Comparison of ENCODE assay signal across 34 cellular contexts in the genomic region with DNA sequence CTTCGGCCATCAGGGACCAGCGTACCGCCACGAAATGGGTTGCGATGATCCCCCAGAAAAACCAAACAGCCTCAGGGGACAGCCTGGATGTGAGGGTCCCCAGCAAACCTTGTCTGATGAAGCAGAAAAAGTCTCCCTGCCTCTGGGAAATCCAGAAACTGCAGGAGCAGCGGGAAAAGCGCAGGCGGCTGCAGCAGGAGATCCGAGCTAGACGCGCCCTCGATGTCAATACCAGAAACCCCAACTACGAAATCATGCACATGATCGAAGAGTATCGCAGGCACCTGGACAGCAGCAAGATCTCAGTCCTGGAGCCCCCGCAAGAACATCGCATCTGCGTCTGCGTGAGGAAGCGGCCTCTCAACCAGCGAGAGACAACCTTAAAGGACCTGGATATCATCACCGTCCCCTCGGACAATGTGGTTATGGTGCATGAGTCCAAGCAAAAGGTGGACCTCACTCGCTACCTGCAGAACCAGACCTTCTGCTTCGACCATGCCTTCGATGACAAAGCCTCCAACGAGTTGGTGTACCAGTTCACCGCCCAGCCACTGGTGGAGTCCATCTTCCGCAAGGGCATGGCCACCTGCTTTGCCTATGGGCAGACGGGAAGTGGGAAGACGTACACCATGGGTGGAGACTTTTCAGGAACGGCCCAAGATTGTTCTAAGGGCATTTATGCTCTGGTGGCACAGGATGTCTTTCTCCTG. TPM values are rescaled to one million over a fixed set of nuclear protein-coding genes. Genes with fewer than 3 reads are reported as not detected.
"Had no signal": no experiment of that assay in that cellular context is flagged by ENCODE, and none has a peak within 500 bp of the region (broad histone marks: within the 10 kb centered on the region; RNA-seq: fewer than 3 reads in every experiment).

No MANE protein-coding gene starts in this region.

- H3K4me1 Mint-ChIP-seq: memory B cell had no signal

- H3K9me3 ChIP-seq: colonic mucosa, esophagus squamous epithelium, gastrocnemius medialis had no signal

- H3K36me3 ChIP-seq: colonic mucosa, esophagus squamous epithelium, gastrocnemius medialis, heart right ventricle, left lung had no signal

- FAIRE-seq: endometrium, islet of Langerhans, keratinocyte had no signal

- ATAC-seq: effector memory CD8-positive, alpha-beta T cell; esophagus mucosa; gastrocnemius medialis; heart right ventricle; left cardiac atrium; left lung; left ventricle myocardium superior had no signal

- H3K27me3 ChIP-seq: colonic mucosa, esophagus squamous epithelium, gastrocnemius medialis, heart right ventricle, left lung had no signal

- H3K27me3 Mint-ChIP-seq: dendritic cell treated with granulocyte-macrophage colony-stimulating factor and Interleukin-4, amounts not matched to agents 40 ng/mL and 50 ng/mL, for 4 days; effector memory CD8-positive, alpha-beta T cell; memory B cell had no signal

- H3K4me3 ChIP-seq: colonic mucosa, esophagus squamous epithelium, gastrocnemius medialis, heart right ventricle, left lung, lung had no signal

- H3K36me3 Mint-ChIP-seq: memory B cell had no signal

- H3K4me1 ChIP-seq: colonic mucosa, esophagus squamous epithelium, gastrocnemius medialis, heart right ventricle, left lung had no signal

- H3K27ac Mint-ChIP-seq: dendritic cell treated with granulocyte-macrophage colony-stimulating factor and Interleukin-4, amounts not matched to agents 40 ng/mL and 50 ng/mL, for 4 days; effector memory CD8-positive, alpha-beta T cell; endodermal cell; memory B cell had no signal

- DNase-seq: colonic mucosa; cortex of kidney; effector CD8-positive, alpha-beta T cell; effector memory CD8-positive, alpha-beta T cell; endodermal cell; erythroblast; esophagus squamous epithelium; foreskin fibroblast; foreskin melanocyte; gastrocnemius medialis; glutamatergic neuron; head of caudate nucleus; heart right ventricle; hippocampal formation; left cardiac atrium; left ventricle myocardium superior; mammary epithelial cell; mesendoderm; midbrain had no signal

- H3K4me3 Mint-ChIP-seq: dendritic cell treated with granulocyte-macrophage colony-stimulating factor and Interleukin-4, amounts not matched to agents 40 ng/mL and 50 ng/mL, for 4 days; effector memory CD8-positive, alpha-beta T cell; endodermal cell; memory B cell had no signal

- H3K27ac ChIP-seq: colonic mucosa, epithelial cell of prostate, esophagus squamous epithelium, gastrocnemius medialis, heart right ventricle, left lung had no signal

RNA-seq across cellular contexts. Expression of gene KIF2B, which starts 0.8 kb away (rescaled TPM):
- total RNA-seq: colonic mucosa, dermis microvascular lymphatic vessel endothelial cell, endodermal cell, esophagus mucosa, esophagus squamous epithelium, gastrocnemius medialis, glomerular endothelial cell, heart right ventricle, kidney epithelial cell, left cardiac atrium, left lung, left ventricle myocardium superior, lower leg skin, lung, mammary epithelial cell, mononuclear cell, mucosa of gallbladder had no signal
